In the genomic region with DNA sequence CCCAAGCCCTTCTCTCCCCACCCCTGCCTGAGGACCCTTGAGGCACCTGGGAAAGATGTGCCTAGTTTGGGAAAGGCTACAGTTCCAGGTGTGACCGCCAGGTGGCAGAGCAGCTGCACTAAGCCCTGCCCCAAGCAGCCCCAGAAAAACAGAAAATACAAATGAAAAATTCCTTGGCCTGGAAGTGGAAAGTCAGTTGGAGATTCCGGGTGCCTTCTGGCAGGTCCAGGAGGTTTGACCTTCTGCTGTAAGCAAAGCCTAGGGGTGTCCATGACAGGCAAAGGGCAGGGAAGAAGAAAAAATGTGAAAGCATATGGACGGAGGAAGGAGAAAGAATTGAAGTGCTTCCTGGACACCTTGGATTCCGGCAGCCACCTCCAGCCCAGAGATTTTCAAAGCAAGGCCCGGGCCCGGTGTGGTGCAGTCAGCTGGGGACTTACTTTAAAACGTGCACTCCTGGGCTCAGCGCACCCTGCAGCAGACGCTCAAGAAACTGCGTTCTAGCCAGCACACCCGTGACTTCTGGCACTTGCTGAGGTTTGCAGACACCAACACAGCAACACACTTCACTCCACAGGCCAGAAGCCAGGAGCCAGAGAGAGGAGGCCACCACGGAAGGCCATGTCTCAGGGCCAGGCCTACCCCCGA, we compare ENCODE assay signal across 8 cellular contexts. TPM values are rescaled to one million over a fixed set of nuclear protein-coding genes. Genes with fewer than 3 reads are reported as not detected.
DNase-seq lines count a peak whose midpoint lies in the region; ATAC-seq and TF ChIP-seq lines count a peak whose summit lies in the region.

No MANE protein-coding gene starts in this region.

- H3K27ac Mint-ChIP-seq in CD8-positive, alpha-beta T cell: no peak overlapping the region
- H3K27ac Mint-ChIP-seq in T-helper 17 cell: no peak overlapping the region

- H3K36me3 Mint-ChIP-seq in CD8-positive, alpha-beta T cell: no peaks in the 10 kb centered on the region
- no peaks in the 10 kb centered on the region for H3K36me3 Mint-ChIP-seq in T-helper 17 cell (ENCODE audit: low read depth)

- intact Hi-C loops in CD8-positive, alpha-beta T cell (cut with DNase I, micrococcal nuclease): loop anchor here (1.0 to 5.0 kb wide), 3 partner anchors 100 to 189 kb away; a partner anchor contains a TSS
- intact Hi-C loops in body of pancreas (cut with DNase I): loop anchor here (2.0 kb wide), 1 partner anchor 99 kb away; no protein-coding TSS in a partner anchor

- H3K4me3 Mint-ChIP-seq in CD8-positive, alpha-beta T cell: no peak overlapping the region
- H3K4me3 Mint-ChIP-seq in T-helper 17 cell: no peak overlapping the region

- peaks cover 11% of the 10 kb centered on the region for H3K4me1 Mint-ChIP-seq in CD8-positive, alpha-beta T cell (ENCODE audit: low read depth)
- H3K4me1 Mint-ChIP-seq in T-helper 17 cell: no peaks in the 10 kb centered on the region

- WGBS in body of pancreas, 2 donors: 44 to 54% methylated on average over 12 to 13 of the region's 13 CpGs

- H3K9me3 ChIP-seq in CD8-positive, alpha-beta T cell (ENCODE audit: low read length): no peaks in the 10 kb centered on the region
- no peaks in the 10 kb centered on the region for H3K9me3 ChIP-seq in T-helper 17 cell (ENCODE audit: control insufficient read depth, low read length, poor library complexity, severe bottlenecking)
- H3K9me3 ChIP-seq in body of pancreas: no peaks in the 10 kb centered on the region
- no peaks in the 10 kb centered on the region for H3K9me3 ChIP-seq in iPS-15b (ENCODE audit: control insufficient read depth, insufficient read depth, low read length)

- peaks cover 5% of the 10 kb centered on the region for H3K27me3 Mint-ChIP-seq in CD8-positive, alpha-beta T cell (ENCODE audit: low read depth)
- peaks cover 17% of the 10 kb centered on the region for H3K27me3 Mint-ChIP-seq in T-helper 17 cell

- H3K4me1 ChIP-seq in CD8-positive, alpha-beta T cell (ENCODE audit: insufficient read depth, low read length): peaks cover 7% of the 10 kb centered on the region
- peaks cover 28% of the 10 kb centered on the region for H3K4me1 ChIP-seq in body of pancreas
- H3K4me1 ChIP-seq in iPS-15b (ENCODE audit: control insufficient read depth, insufficient read depth, low read length): no peaks in the 10 kb centered on the region

- no peak for TF ChIP-seq POLR2A in body of pancreas (IDR thresholded peaks at IDR 0.05)

- peak; percentile 92 for TF ChIP-seq CTCF in CD8-positive, alpha-beta T cell (IDR thresholded peaks at IDR 0.05)
- TF ChIP-seq CTCF in body of pancreas (IDR thresholded peaks at IDR 0.05): peak; percentile 83 to 98 (median 91)

- H3K27ac ChIP-seq in CD8-positive, alpha-beta T cell (ENCODE audit: low read depth, low read length): no peak overlapping the region
- H3K27ac ChIP-seq in body of pancreas: peak overlapping the region in 3 of 4 donors; percentile 9 to 57 (median 20)

- peak; percentile 59 for ATAC-seq in CD8-positive, alpha-beta T cell
- ATAC-seq in T-helper 17 cell (peak; percentile 69), body of pancreas (peak; percentile 71), GM18861 (IDR thresholded peaks at IDR 0.05; ENCODE audit: unreplicated experiment) (no peak), HG03280 (IDR thresholded peaks at IDR 0.05; ENCODE audit: unreplicated experiment) (no peak)

- CTCF ChIA-PET in CD8-positive, alpha-beta T cell (lab: Charles Lee): interaction anchor here (0.8 to 1.5 kb wide), 5 partner anchors 28 to 105 kb away, joined by 3 to 6 read pairs (median 3); no protein-coding TSS in a partner anchor

- H3K9ac ChIP-seq in iPS-15b (ENCODE audit: low read depth, low read length): peak overlapping the region; percentile 0

- H3K9me3 Mint-ChIP-seq in CD8-positive, alpha-beta T cell: no peaks in the 10 kb centered on the region

- no peak overlapping the region for H3K4me3 ChIP-seq in CD8-positive, alpha-beta T cell (ENCODE audit: low read depth, low read length)
- H3K4me3 ChIP-seq in body of pancreas (no peak overlapping the region), iPS-15b (ENCODE audit: low read depth, low read length) (no peak overlapping the region)

- peak in 6 of 7 experiments; percentile 25 to 72 (median 50) for DNase-seq in CD8-positive, alpha-beta T cell
- DNase-seq in HT-29 (ENCODE audit: low spot score) (peak; percentile 58), T-helper 17 cell (peak in 2 of 3 donors; percentile 32 to 45), body of pancreas (peak; percentile 62 to 79 (median 72)), smooth muscle cell of the brain vasculature (ENCODE audit: low read depth, low spot score) (peak; percentile 29)

- no peaks in the 10 kb centered on the region for H3K36me3 ChIP-seq in CD8-positive, alpha-beta T cell (ENCODE audit: insufficient read depth, low read length)
- H3K36me3 ChIP-seq in body of pancreas (replicated peaks in 1 of 2; ENCODE audit: insufficient read depth in 1 of 2, low read depth in 2 of 2): no peaks in the 10 kb centered on the region
- H3K36me3 ChIP-seq in iPS-15b (ENCODE audit: control insufficient read depth, insufficient read depth, low read length): no peaks in the 10 kb centered on the region

- POLR2A ChIA-PET in CD8-positive, alpha-beta T cell (lab: Charles Lee): no interaction called here

- H3K27me3 ChIP-seq in CD8-positive, alpha-beta T cell (ENCODE audit: insufficient read depth, low read length): no peaks in the 10 kb centered on the region
- H3K27me3 ChIP-seq in body of pancreas: no peaks in the 10 kb centered on the region
- H3K27me3 ChIP-seq in iPS-15b (ENCODE audit: control insufficient read depth, insufficient read depth, low read length): no peaks in the 10 kb centered on the region

RNA-seq across cellular contexts. Expression of a gene that starts 2.1 kb away (rescaled TPM):
- not detected for total RNA-seq in CD8-positive, alpha-beta T cell
- total RNA-seq in HT-29 (2014; rRNA removed; shearing (Covaris generic)): 0.13 TPM in 1 of 2 replicates, not detected in the other
- total RNA-seq in T-helper 17 cell (not detected), body of pancreas (not detected)

RNA-seq across cellular contexts. Expression of a gene that starts 37.3 kb away (rescaled TPM):
- total RNA-seq in CD8-positive, alpha-beta T cell: not detected
- total RNA-seq in HT-29 (2014; rRNA removed; shearing (Covaris generic)): not detected in 2 replicates
- total RNA-seq in T-helper 17 cell (not detected), body of pancreas (not detected)

Comparison
In these comparisons a context has a peak if more than half of its experiments do, and no peak if none do; other contexts are left out.
1. ATAC-seq: peak in CD8-positive, alpha-beta T cell (single experiment), T-helper 17 cell (single experiment) and body of pancreas (single experiment); none in GM18861 (single experiment) and HG03280 (single experiment).
2. Peak in every context shown above with its lines, with median percentiles within 50 percentile points of each other: DNase-seq.